ENCODE assay signal across 1 cellular context in genomic region chr13:59834801-59835200, GRCh38.
TF ChIP-seq lines count a peak whose summit lies in the region.

No MANE protein-coding gene starts in this region.

TF ChIP-seq in IMR-90, 13 proteins besides CTCF, POLR2A, EP300 and RAD21:
- TF ChIP-seq MXI1 (IDR thresholded peaks at IDR 0.05; ENCODE audit: borderline replicate concordance, low read depth, low read length) (no peak), CEBPB (IDR thresholded peaks at IDR 0.05; ENCODE audit: low read depth, low read length) (no peak)
